Comparison of ENCODE assay signal across 8 cellular contexts in the genomic region with DNA sequence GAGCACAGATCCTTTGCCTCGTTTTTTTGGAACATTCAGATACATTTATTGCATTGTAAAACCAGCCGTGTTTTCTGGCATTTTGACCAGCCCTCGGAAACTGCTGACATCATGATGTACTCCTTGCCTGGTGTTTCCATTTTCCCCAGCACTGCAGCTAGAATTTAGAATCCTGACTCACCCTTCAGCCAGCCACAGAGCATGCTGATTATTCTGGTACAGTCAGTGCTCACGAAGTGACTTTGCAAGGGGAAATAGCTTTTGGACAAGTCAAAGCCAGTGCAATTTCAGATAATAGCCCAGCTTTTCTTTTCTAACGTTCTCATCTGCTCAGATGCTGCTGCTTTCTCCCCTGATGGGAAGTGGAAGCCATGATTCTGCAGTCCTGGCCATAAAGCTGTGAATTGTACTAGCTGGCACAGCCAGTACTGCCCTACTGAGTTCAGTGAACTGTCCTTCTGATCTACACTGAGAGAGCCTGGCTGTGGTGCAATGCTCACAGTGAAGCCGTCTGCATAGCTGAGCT. TPM values are rescaled to one million over a fixed set of nuclear protein-coding genes. Genes with fewer than 3 reads are reported as not detected.
A peak's percentile ranks its signal among the peaks of the same experiment; 100 is the strongest.
DNase-seq lines count a peak whose midpoint lies in the region; ATAC-seq and TF ChIP-seq lines count a peak whose summit lies in the region.

No MANE protein-coding gene starts in this region.

- DNase-seq in AG09319 (ENCODE audit: extremely low read depth, low read depth) (peak; percentile 72), NB4 (ENCODE audit: low read depth) (peak; percentile 20), choroid plexus epithelial cell (ENCODE audit: low read depth) (peak; percentile 96), lung (ENCODE audit: low spot score) (peak; percentile 48), ureter (ENCODE audit: low spot score) (peak; percentile 72), BE2C (no peak)
- no peak for DNase-seq in activated effector memory CD4-positive, alpha-beta T cell treated with Interleukin-2 at 50 U/mL for 16 hours

- peak overlapping the region; percentile 81 to 86 for H3K27ac ChIP-seq in lung (ENCODE audit: low read depth in 1 of 2, low read length in 1 of 2)

- no peak for TF ChIP-seq POLR2A in NB4 (IDR thresholded peaks at IDR 0.05; ENCODE audit: extremely low read depth, insufficient read length)

- H3K4me1 ChIP-seq in lung (ENCODE audit: control insufficient read depth in 2 of 2, insufficient read depth in 2 of 2, low read length in 2 of 2) (peaks cover 6 to 11% of the 10 kb centered on the region in 2 donors), BE2C (no peaks in the 10 kb centered on the region)

- ATAC-seq in lung (ENCODE audit: insufficient read depth, low FRiP score) (peak; percentile 85), HG03139 (IDR thresholded peaks at IDR 0.05; ENCODE audit: unreplicated experiment) (no peak)

- TF ChIP-seq CTCF in AG09319 (IDR thresholded peaks at IDR 0.05; ENCODE audit: low read depth, low read length) (no peak), NB4 (IDR thresholded peaks at IDR 0.05; ENCODE audit: low read depth, low read length) (no peak), choroid plexus epithelial cell (conservative IDR thresholded peaks at IDR 0.05; ENCODE audit: low read depth, low read length) (no peak), lung (IDR thresholded peaks at IDR 0.05; ENCODE audit: control extremely low read depth, extremely low read depth) (no peak), BE2C (IDR thresholded peaks at IDR 0.05; ENCODE audit: low read depth, low read length) (no peak)

- H3K9me3 ChIP-seq in lung (ENCODE audit: control insufficient read depth in 2 of 2, insufficient read depth in 1 of 2, low read length in 1 of 2) (no peaks in the 10 kb centered on the region), BE2C (no peaks in the 10 kb centered on the region)

- H3K27me3 ChIP-seq in lung (ENCODE audit: control insufficient read depth, insufficient read depth) (no peaks in the 10 kb centered on the region), BE2C (no peaks in the 10 kb centered on the region)

- no peaks in the 10 kb centered on the region for H3K36me3 ChIP-seq in lung (ENCODE audit: control insufficient read depth in 2 of 2, insufficient read depth in 2 of 2, low read length in 2 of 2)
- H3K36me3 ChIP-seq in BE2C: no peaks in the 10 kb centered on the region

- WGBS in lung, 2 donors: 17 to 29% methylated on average over 6 of the region's 6 CpGs

- H3K4me3 ChIP-seq in NB4 (ENCODE audit: low read depth, low read length) (no peak overlapping the region), choroid plexus epithelial cell (ENCODE audit: low read depth, low read length) (peak overlapping the region; percentile 6), lung (no peak overlapping the region), BE2C (ENCODE audit: low read depth, low read length) (no peak overlapping the region)

RNA-seq across cellular contexts. Expression of gene CNBP, which starts 12.1 kb away (rescaled TPM):
- total RNA-seq in lung (100 to 1,000 TPM; 292 to 390 TPM), ureter (338 TPM)
- polyA plus RNA-seq in lung: 100 to 1,000 TPM; 324 to 330 TPM
- polyA plus RNA-seq in BE2C (2012; ENCODE audit: insufficient read depth, insufficient read length, low read depth): 597 TPM

RNA-seq across cellular contexts. Expression of gene ISY1, which starts 34.9 kb away (rescaled TPM):
- total RNA-seq in lung: 10 to 100 TPM; 24.5 to 28.4 TPM
- 10 to 100 TPM; 23.1 to 39.6 TPM for polyA plus RNA-seq in lung
- total RNA-seq in ureter: 34.4 TPM
- polyA plus RNA-seq in BE2C (2012; ENCODE audit: insufficient read depth, insufficient read length, low read depth): 95.0 TPM

RNA-seq across cellular contexts. Expression of gene COPG1, which starts 53.6 kb away (rescaled TPM):
- 100 to 1,000 TPM; 163 to 234 TPM for total RNA-seq in lung
- 100 to 1,000 TPM; 126 to 129 TPM for polyA plus RNA-seq in lung
- total RNA-seq in ureter: 133 TPM
- polyA plus RNA-seq in BE2C (2012; ENCODE audit: insufficient read depth, insufficient read length, low read depth): 137 TPM

Comparison
In these comparisons a context has a peak if more than half of its experiments do, and no peak if none do; other contexts are left out.
1. DNase-seq: peak in AG09319 (single experiment), NB4 (single experiment), choroid plexus epithelial cell (single experiment), lung (single experiment) and ureter (single experiment); none in BE2C (single experiment) and activated effector memory CD4-positive, alpha-beta T cell treated with Interleukin-2 at 50 U/mL for 16 hours (single experiment).